In genomic region chr12:103813426-103813825, GRCh38 we compare ENCODE assay signal across 19 cellular contexts. TPM values are rescaled to one million over a fixed set of nuclear protein-coding genes. Genes with fewer than 3 reads are reported as not detected.
DNase-seq lines count a peak whose midpoint lies in the region; ATAC-seq and TF ChIP-seq lines count a peak whose summit lies in the region.
"Had no signal": no experiment of that assay in that cellular context is flagged by ENCODE, and none has a peak within 500 bp of the region (broad histone marks: within the 10 kb centered on the region; RNA-seq: fewer than 3 reads in every experiment).

No MANE protein-coding gene starts in this region.

- peaks cover 20% of the 10 kb centered on the region for H3K36me3 Mint-ChIP-seq in MCF 10A (ENCODE audit: insufficient read depth, unreplicated experiment)
- H3K36me3 Mint-ChIP-seq in dendritic cell treated with granulocyte-macrophage colony-stimulating factor and Interleukin-4, amounts not matched to agents 40 ng/mL and 50 ng/mL, for 4 days (ENCODE audit: low read depth) = peaks cover 6% of the 10 kb centered on the region

- TF ChIP-seq CTCF in MCF 10A (IDR thresholded peaks at IDR 0.05; ENCODE audit: unreplicated experiment) (no peak), mammary epithelial cell (conservative IDR thresholded peaks at IDR 0.05 in 1 of 2, IDR thresholded peaks at IDR 0.05 in 1 of 2; ENCODE audit: extremely low read depth in 1 of 2, insufficient read depth in 1 of 2, low read depth in 1 of 2, low read length in 2 of 2) (no peak), sigmoid colon (IDR thresholded peaks at IDR 0.05) (no peak), adrenal gland (IDR thresholded peaks at IDR 0.05) (no peak)

- TF ChIP-seq EP300 in sigmoid colon (IDR thresholded peaks at IDR 0.05) = no peak

- H3K9ac ChIP-seq in mammary epithelial cell (ENCODE audit: insufficient read depth, low read length) = no peak overlapping the region
- H3K9ac ChIP-seq: BLaER1 had no signal

- H3K4me3 Mint-ChIP-seq in MCF 10A (ENCODE audit: unreplicated experiment) = no peak overlapping the region
- no peak overlapping the region for H3K4me3 Mint-ChIP-seq in dendritic cell treated with granulocyte-macrophage colony-stimulating factor and Interleukin-4, amounts not matched to agents 40 ng/mL and 50 ng/mL, for 4 days
- H3K4me3 Mint-ChIP-seq: CD14-positive monocyte; CD4-positive, CD25-positive, alpha-beta regulatory T cell; CD8-positive, alpha-beta T cell had no signal

- no peaks in the 10 kb centered on the region for H3K4me1 Mint-ChIP-seq in MCF 10A (ENCODE audit: insufficient read depth, unreplicated experiment)
- H3K4me1 Mint-ChIP-seq in dendritic cell treated with granulocyte-macrophage colony-stimulating factor and Interleukin-4, amounts not matched to agents 40 ng/mL and 50 ng/mL, for 4 days (ENCODE audit: low read depth) = peaks cover 23% of the 10 kb centered on the region

- WGBS in mammary epithelial cell (ENCODE audit: low coverage, missing lambda C conversion rate) = 96% methylated on average over 3 of the region's 3 CpGs
- WGBS in sigmoid colon, 2 donors = 95% methylated on average over 3 of the region's 3 CpGs
- 88 to 93% (median 90%) methylated on average over 3 of the region's 3 CpGs for WGBS in adrenal gland, 4 donors

- dilution Hi-C loops in mammary epithelial cell (cut with HindIII; ENCODE audit: low sequenced_read_pairs) = no loop called here

- peaks cover 92% of the 10 kb centered on the region for H3K79me2 ChIP-seq in mammary epithelial cell (ENCODE audit: insufficient read depth, low read length)

- CTCF ChIA-PET in MCF 10A (lab: Yijun Ruan, JAX) (interaction anchor here (0.6 kb wide), 1 partner anchor 1907 kb away, joined by 4 read pairs; no protein-coding TSS in a partner anchor), mammary epithelial cell (lab: Charles Lee; ENCODE audit: low non-redundant PET) (no interaction called here)

- DNase-seq in MCF 10A (ENCODE audit: unreplicated experiment) (no peak), mammary epithelial cell (no peak), sigmoid colon (no peak), adrenal gland (no peak)
- DNase-seq: 8988T; ACHN; BE2C; C1 segment of cervical spinal cord; Caco-2; Calu3; CD4-positive, CD25-positive, alpha-beta regulatory T cell; CD8-positive, alpha-beta T cell; DMS79 treated with DMSO at 0.1 percent for 48 hours; GF-D8 had no signal

- H3K4me3 ChIP-seq in mammary epithelial cell (replicated peaks in 1 of 3; ENCODE audit: insufficient read depth in 1 of 3, low read depth in 2 of 3, low read length in 3 of 3) = no peak overlapping the region
- no peak overlapping the region for H3K4me3 ChIP-seq in sigmoid colon
- no peak overlapping the region for H3K4me3 ChIP-seq in adrenal gland
- H3K4me3 ChIP-seq: BLaER1 had no signal

- H3K27ac ChIP-seq in mammary epithelial cell (ENCODE audit: insufficient read depth, low read depth, low read length) (no peak overlapping the region), sigmoid colon (peak overlapping the region in 3 of 4 donors; percentile 1 to 99 (median 39)), adrenal gland (no peak overlapping the region)
- H3K27ac ChIP-seq: BLaER1 had no signal

- peak overlapping the region; percentile 73 for H3K27ac Mint-ChIP-seq in MCF 10A (ENCODE audit: low read depth, unreplicated experiment)
- peak overlapping the region; percentile 69 for H3K27ac Mint-ChIP-seq in dendritic cell treated with granulocyte-macrophage colony-stimulating factor and Interleukin-4, amounts not matched to agents 40 ng/mL and 50 ng/mL, for 4 days
- H3K27ac Mint-ChIP-seq: CD8-positive, alpha-beta T cell had no signal

- TF ChIP-seq POLR2A in sigmoid colon (IDR thresholded peaks at IDR 0.05) = no peak
- no peak for TF ChIP-seq POLR2A in adrenal gland (IDR thresholded peaks at IDR 0.05)

- H3K27me3 ChIP-seq in mammary epithelial cell (ENCODE audit: insufficient read depth, low read length) = no peaks in the 10 kb centered on the region
- H3K27me3 ChIP-seq in sigmoid colon = no peaks in the 10 kb centered on the region
- no peaks in the 10 kb centered on the region for H3K27me3 ChIP-seq in adrenal gland
- H3K27me3 ChIP-seq: BE2C, BLaER1 had no signal

- no peaks in the 10 kb centered on the region for H3K9me3 Mint-ChIP-seq in MCF 10A (ENCODE audit: unreplicated experiment)
- no peaks in the 10 kb centered on the region for H3K9me3 Mint-ChIP-seq in dendritic cell treated with granulocyte-macrophage colony-stimulating factor and Interleukin-4, amounts not matched to agents 40 ng/mL and 50 ng/mL, for 4 days
- H3K9me3 Mint-ChIP-seq: CD4-positive, CD25-positive, alpha-beta regulatory T cell; CD8-positive, alpha-beta T cell had no signal

- ATAC-seq in GM21360 (IDR thresholded peaks at IDR 0.05; ENCODE audit: unreplicated experiment) = no peak
- no peak for ATAC-seq in HG03521 (IDR thresholded peaks at IDR 0.05; ENCODE audit: unreplicated experiment)
- ATAC-seq: CD8-positive, alpha-beta T cell had no signal

- no peaks in the 10 kb centered on the region for H3K9me3 ChIP-seq in mammary epithelial cell (replicated peaks; ENCODE audit: insufficient read depth, low read length)
- H3K9me3 ChIP-seq in sigmoid colon = no peaks in the 10 kb centered on the region
- H3K9me3 ChIP-seq in adrenal gland (replicated peaks in 1 of 3) = no peaks in the 10 kb centered on the region
- H3K9me3 ChIP-seq: BE2C, BLaER1, Caco-2 had no signal

- no peaks in the 10 kb centered on the region for H3K27me3 Mint-ChIP-seq in MCF 10A (ENCODE audit: insufficient read depth, unreplicated experiment)
- no peaks in the 10 kb centered on the region for H3K27me3 Mint-ChIP-seq in dendritic cell treated with granulocyte-macrophage colony-stimulating factor and Interleukin-4, amounts not matched to agents 40 ng/mL and 50 ng/mL, for 4 days
- H3K27me3 Mint-ChIP-seq: CD4-positive, CD25-positive, alpha-beta regulatory T cell had no signal

- no peak overlapping the region for H2AFZ ChIP-seq in mammary epithelial cell (ENCODE audit: low read depth, low read length)

- BruUV-seq in MCF 10A (replicated peaks; lab: Mats Ljungman, UMichigan) (no TSS peak), mammary epithelial cell (replicated peaks; lab: Mats Ljungman, UMichigan) (no TSS peak)

- POLR2A ChIA-PET in MCF 10A (lab: Yijun Ruan, JAX) = interaction anchor here (0.6 to 0.7 kb wide), 2 partner anchors 9 to 26 kb away, joined by 3 to 4 read pairs; no protein-coding TSS in a partner anchor

- H3K4me1 ChIP-seq in mammary epithelial cell (ENCODE audit: insufficient read depth, low read length) (no peaks in the 10 kb centered on the region), sigmoid colon (peaks cover 0 to 98% (median 93%) of the 10 kb centered on the region in 4 donors), adrenal gland (replicated peaks in 1 of 2) (peaks cover 14 to 21% of the 10 kb centered on the region in 2 donors)
- H3K4me1 ChIP-seq: BE2C, BLaER1, Caco-2 had no signal

- no peaks in the 10 kb centered on the region for H4K20me1 ChIP-seq in mammary epithelial cell (ENCODE audit: insufficient read depth, low read length)
- H4K20me1 ChIP-seq: BLaER1 had no signal

- in situ Hi-C loops in mammary epithelial cell (cut with MboI; ENCODE audit: low sequenced_read_pairs in 2 of 2) = no loop called here

- intact Hi-C loops in MCF 10A (cut with micrococcal nuclease) (no loop called here), mammary epithelial cell (cut with micrococcal nuclease) (no loop called here), sigmoid colon (cut with DNase I) (no loop called here), adrenal gland (cut with DNase I) (no loop called here)
- intact Hi-C loops in dendritic cell treated with granulocyte-macrophage colony-stimulating factor and Interleukin-4, amounts not matched to agents 40 ng/mL and 50 ng/mL, for 4 days (cut with micrococcal nuclease) = no loop called here

- H3K4me2 ChIP-seq in mammary epithelial cell (ENCODE audit: insufficient read depth, low read depth, low read length) = no peak overlapping the region
- H3K4me2 ChIP-seq: BLaER1 had no signal

- peaks cover 25% of the 10 kb centered on the region for H3K36me3 ChIP-seq in mammary epithelial cell (ENCODE audit: insufficient read depth, low read length)
- peaks cover 24 to 71% (median 46%) of the 10 kb centered on the region in 4 donors for H3K36me3 ChIP-seq in sigmoid colon
- H3K36me3 ChIP-seq in adrenal gland (replicated peaks in 1 of 2) = no peaks in the 10 kb centered on the region
- H3K36me3 ChIP-seq: BE2C had no signal

RNA-seq across cellular contexts. Expression of gene NT5DC3, which starts 27.6 kb away (rescaled TPM):
- total RNA-seq in MCF 10A (2022) (15.1 and 18.3 TPM in 2 replicates), mammary epithelial cell (10 to 100 TPM; 46.4 to 98.5 TPM), sigmoid colon (100 to 1,000 TPM; 179 to 346 (median 240) TPM), adrenal gland (10 to 100 TPM in 4 of 8 donors, 1 to 10 TPM in 4; 4.8 to 13.1 (median 8.9) TPM)
- polyA plus RNA-seq in mammary epithelial cell (8.8 TPM), sigmoid colon (1 to 10 TPM in 2 of 3 donors, under 1 TPM in 1; 0.23 to 6.8 (median 1.8) TPM), adrenal gland (1 to 10 TPM; 4.1 to 5.4 (median 4.2) TPM)
- polyA minus RNA-seq in mammary epithelial cell = 44.5 TPM

Comparison
In these comparisons a context has a peak if more than half of its experiments do, and no peak if none do; other contexts are left out.
1. H3K27ac ChIP-seq: peak in sigmoid colon (3 of 4); none in mammary epithelial cell (single experiment) and adrenal gland (0 of 5).